14 cellular contexts compared by ENCODE assay signal in the genomic region with DNA sequence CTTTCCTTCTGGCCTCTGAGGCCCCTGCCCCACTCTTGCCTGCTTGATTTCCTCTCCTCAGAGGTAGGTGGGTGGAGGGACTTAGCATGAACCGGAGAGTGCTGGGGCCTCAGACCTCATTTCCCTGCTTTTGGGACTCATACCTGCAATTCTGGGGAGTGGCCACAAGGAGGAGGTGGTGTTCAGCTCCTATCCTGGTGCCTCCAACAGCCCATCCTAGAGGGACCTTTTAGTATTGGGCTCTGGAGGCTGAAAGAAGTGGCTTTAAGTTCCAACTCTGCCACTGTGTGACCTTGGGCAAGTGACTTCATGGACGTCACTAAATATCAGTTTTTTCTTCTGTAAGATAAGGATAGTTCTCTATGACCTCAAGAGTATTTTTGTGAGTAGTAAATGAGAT.
A peak's percentile ranks its signal among the peaks of the same experiment; 100 is the strongest.
DNase-seq lines count a peak whose midpoint lies in the region; ATAC-seq and TF ChIP-seq lines count a peak whose summit lies in the region.
"Had no signal": no experiment of that assay in that cellular context is flagged by ENCODE, and none has a peak within 500 bp of the region (broad histone marks: within the 10 kb centered on the region; RNA-seq: fewer than 3 reads in every experiment).

No MANE protein-coding gene starts in this region.

- intact Hi-C loops in cardiac septum (cut with DNase I): no loop called here

- peaks cover 11% of the 10 kb centered on the region for H3K36me3 Mint-ChIP-seq in type B pancreatic cell

- H3K4me3 ChIP-seq in cardiac muscle cell (no peak overlapping the region), fibroblast of lung (replicated peaks in 1 of 4; ENCODE audit: control extremely low read depth in 1 of 4, insufficient read depth in 1 of 4, low read depth in 3 of 4, low read length in 4 of 4) (no peak overlapping the region)
- H3K4me3 ChIP-seq: BLaER1 treated with 17β-estradiol and CSF1 and Interleukin-3, amounts not matched to agents 10 nM and 100 nM had no signal

- no peak for DNase-seq in cardiac muscle cell (ENCODE audit: low read depth in 1 of 2, low spot score in 1 of 2)
- DNase-seq in cardiac septum (ENCODE audit: low spot score): no peak
- peak; percentile 28 for DNase-seq in RKO (ENCODE audit: low spot score)
- DNase-seq in fibroblast of lung (ENCODE audit: low read depth in 2 of 2): no peak
- DNase-seq in type B pancreatic cell (ENCODE audit: extremely low spot score, unreplicated experiment): no peak
- DNase-seq in NCI-H1694 (lab: John Stamatoyannopoulos, UW): no peak
- DNase-seq in stimulated activated CD4-positive, alpha-beta T cell treated with anti-CD3 and anti-CD28 coated beads, Interleukin-1b, Interleukin-23, amount 100 ng/mL, for 48 hours: no peak
- DNase-seq: effector memory CD8-positive, alpha-beta T cell; NCI-H446 treated with DMSO at 0.1 percent for 48 hours; small intestine; stimulated activated naive CD8-positive, alpha-beta T cell treated with anti-CD3 and anti-CD28 coated beads, Interleukin-15, amount 100 ng/mL, for 72 hours had no signal

- no peak overlapping the region for H2AFZ ChIP-seq in fibroblast of lung (ENCODE audit: low read length)

- H3K27me3 ChIP-seq in cardiac muscle cell (no peaks in the 10 kb centered on the region), fibroblast of lung (ENCODE audit: control insufficient read depth, insufficient read depth, low read length) (no peaks in the 10 kb centered on the region)
- H3K27me3 ChIP-seq: BLaER1 treated with 17β-estradiol and CSF1 and Interleukin-3, amounts not matched to agents 10 nM and 100 nM had no signal

- peaks cover 5% of the 10 kb centered on the region for H3K4me1 Mint-ChIP-seq in type B pancreatic cell (ENCODE audit: unreplicated experiment)

- no peak overlapping the region for H3K27ac Mint-ChIP-seq in type B pancreatic cell
- H3K27ac Mint-ChIP-seq: activated T-helper 2 cell treated with anti-CD3 and anti-CD28 coated beads, Interferon-gamma antibody, Interleukin-2, Interleukin-4, amounts not matched to agents 10 μg/mL and 5 μg/mL and 100 μg/mL, durations not matched to agents 14 hours and 24 hours and 36 hours; effector memory CD8-positive, alpha-beta T cell; stimulated activated naive CD8-positive, alpha-beta T cell treated with anti-CD3 and anti-CD28 coated beads, Interleukin-15, amount 100 ng/mL, for 72 hours had no signal

- TF ChIP-seq CTCF in cardiac muscle cell (IDR thresholded peaks at IDR 0.05; ENCODE audit: low read depth, low read length): peak; percentile 35
- peak; percentile 3 to 42 for TF ChIP-seq CTCF in fibroblast of lung (conservative IDR thresholded peaks at IDR 0.05 in 1 of 2, IDR thresholded peaks at IDR 0.05 in 1 of 2; ENCODE audit: low read depth in 1 of 2, low read length in 2 of 2)
- peak; percentile 69 for TF ChIP-seq CTCF in type B pancreatic cell (conservative IDR thresholded peaks at IDR 0.05)

- H3K36me3 ChIP-seq in cardiac muscle cell (peaks cover 10% of the 10 kb centered on the region), fibroblast of lung (ENCODE audit: control insufficient read depth, insufficient read depth, low read length) (no peaks in the 10 kb centered on the region)

- H3K9me3 ChIP-seq in cardiac muscle cell (ENCODE audit: low read depth) (no peaks in the 10 kb centered on the region), fibroblast of lung (ENCODE audit: control insufficient read depth, insufficient read depth, low read depth, low read length) (no peaks in the 10 kb centered on the region)

- H3K9me3 Mint-ChIP-seq in type B pancreatic cell: no peaks in the 10 kb centered on the region

- no peak overlapping the region for H3K9ac ChIP-seq in fibroblast of lung (ENCODE audit: insufficient read depth, low read length)
- H3K9ac ChIP-seq: BLaER1 treated with 17β-estradiol and CSF1 and Interleukin-3, amounts not matched to agents 10 nM and 100 nM had no signal

- no peak overlapping the region for H3K4me3 Mint-ChIP-seq in type B pancreatic cell
- H3K4me3 Mint-ChIP-seq: effector memory CD8-positive, alpha-beta T cell; stimulated activated naive CD8-positive, alpha-beta T cell treated with anti-CD3 and anti-CD28 coated beads, Interleukin-15, amount 100 ng/mL, for 72 hours had no signal

- no peaks in the 10 kb centered on the region for H3K4me1 ChIP-seq in cardiac muscle cell (ENCODE audit: low read depth)
- H3K4me1 ChIP-seq in fibroblast of lung (ENCODE audit: control insufficient read depth, extremely low read depth, insufficient read depth, low read length): no peaks in the 10 kb centered on the region

- H3K27ac ChIP-seq in cardiac muscle cell (no peak overlapping the region), fibroblast of lung (ENCODE audit: insufficient read depth, low read length) (no peak overlapping the region)
- H3K27ac ChIP-seq: BLaER1 treated with 17β-estradiol and CSF1 and Interleukin-3, amounts not matched to agents 10 nM and 100 nM had no signal

- H4K20me1 ChIP-seq in fibroblast of lung (ENCODE audit: control insufficient read depth, extremely low read depth, insufficient read depth, low read length): no peaks in the 10 kb centered on the region

- H3K4me2 ChIP-seq in fibroblast of lung (ENCODE audit: extremely low read depth, insufficient read depth, low read length): no peak overlapping the region
- H3K4me2 ChIP-seq: BLaER1 treated with 17β-estradiol and CSF1 and Interleukin-3, amounts not matched to agents 10 nM and 100 nM had no signal

- H3K79me2 ChIP-seq in fibroblast of lung (ENCODE audit: control insufficient read depth, insufficient read depth, low read length): no peaks in the 10 kb centered on the region

- H3K27me3 Mint-ChIP-seq in type B pancreatic cell: no peaks in the 10 kb centered on the region
- H3K27me3 Mint-ChIP-seq: effector memory CD8-positive, alpha-beta T cell; stimulated activated naive CD8-positive, alpha-beta T cell treated with anti-CD3 and anti-CD28 coated beads, Interleukin-15, amount 100 ng/mL, for 72 hours had no signal

- ATAC-seq in GM21723 (IDR thresholded peaks at IDR 0.05; ENCODE audit: unreplicated experiment): no peak
- ATAC-seq: effector memory CD8-positive, alpha-beta T cell; stimulated activated naive CD8-positive, alpha-beta T cell treated with anti-CD3 and anti-CD28 coated beads, Interleukin-15, amount 100 ng/mL, for 72 hours had no signal
